In genomic region chr17:48791128-48792032, GRCh38 we compare ENCODE assay signal across 8 cellular contexts. TPM values are rescaled to one million over a fixed set of nuclear protein-coding genes. Genes with fewer than 3 reads are reported as not detected.
DNase-seq lines count a peak whose midpoint lies in the region; ATAC-seq, FAIRE-seq and TF ChIP-seq lines count a peak whose summit lies in the region.

No MANE protein-coding gene starts in this region.

- DNase-seq in DMS153 (lab: John Stamatoyannopoulos, UW) (peak; percentile 71), NCI-H460 (ENCODE audit: extremely low read depth, low read depth) (peak; percentile 87), frontal cortex (ENCODE audit: low spot score in 2 of 2) (peak; percentile 24 to 53), omental fat pad (ENCODE audit: low spot score) (peak; percentile 75), NCI-H1048 (lab: John Stamatoyannopoulos, UW) (no peak)
- peak; percentile 36 to 38 for DNase-seq in activated T-cell treated with anti-CD3 and anti-CD28 coated beads, Interleukin-2, amount 50 U/mL, for 48 hours

- ATAC-seq in GM21717 (IDR thresholded peaks at IDR 0.05; ENCODE audit: unreplicated experiment) (peak; percentile 41), omental fat pad (ENCODE audit: low FRiP score) (peak; percentile 66), GM19397 (IDR thresholded peaks at IDR 0.05; ENCODE audit: unreplicated experiment) (no peak)

- no peak for TF ChIP-seq CTCF in omental fat pad (IDR thresholded peaks at IDR 0.05)

- no peak for FAIRE-seq in frontal cortex (lab: Jason Lieb, UNC)

RNA-seq across cellular contexts. Expression of gene TTLL6, which starts 25.6 kb away (rescaled TPM):
- not detected in 2 replicates for total RNA-seq in NCI-H460 (2014; rRNA removed; shearing (Covaris generic))
- not detected in 2 replicates for polyA plus RNA-seq in NCI-H460 (2014; cell fraction: nucleus; rRNA removed)
- total RNA-seq in frontal cortex (not detected), omental fat pad (1 to 10 TPM in 1 of 4 donors, not detected in 3; 1.9 TPM)

RNA-seq across cellular contexts. Expression of gene CALCOCO2, which starts 39.5 kb away (rescaled TPM):
- 44.0 and 57.8 TPM in 2 replicates for total RNA-seq in NCI-H460 (2014; rRNA removed; shearing (Covaris generic))
- polyA plus RNA-seq in NCI-H460 (2014; cell fraction: nucleus; rRNA removed) = 42.2 and 55.6 TPM in 2 replicates
- total RNA-seq in frontal cortex (9.0 TPM), omental fat pad (100 to 1,000 TPM; 107 to 356 (median 135) TPM)
